8 cellular contexts compared by ENCODE assay signal in the genomic region with DNA sequence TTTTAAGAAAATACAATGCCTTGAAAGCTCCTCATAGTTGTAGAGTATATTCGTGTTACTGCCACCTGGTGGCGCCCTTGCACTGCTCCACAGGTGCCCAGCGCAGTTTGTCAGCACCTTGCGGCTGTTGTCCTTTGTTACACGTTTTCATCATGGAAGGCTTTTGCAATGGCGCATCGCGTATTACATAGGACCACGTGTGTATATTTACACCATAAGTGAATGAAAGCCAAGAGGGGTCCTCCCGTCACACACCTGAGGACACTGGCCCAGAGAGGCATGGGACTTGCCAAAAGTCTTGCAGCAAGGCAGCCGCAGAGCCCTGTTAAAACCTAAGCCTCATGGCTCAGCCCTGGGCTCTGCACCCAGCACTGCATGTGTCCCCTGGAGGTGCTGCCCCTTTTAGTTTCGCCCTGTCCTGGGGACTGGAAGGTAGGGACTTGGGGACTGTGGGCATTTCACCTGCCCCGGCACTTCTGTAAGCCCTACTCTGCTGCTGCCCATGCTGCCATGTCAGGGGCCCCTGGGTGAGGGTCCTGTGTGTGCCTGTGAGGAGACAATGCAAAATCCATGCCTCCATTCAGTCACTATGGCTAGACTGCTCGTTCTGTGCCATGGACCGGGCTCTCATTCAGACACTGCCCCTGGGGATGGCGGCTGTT.
DNase-seq lines count a peak whose midpoint lies in the region; ATAC-seq and TF ChIP-seq lines count a peak whose summit lies in the region.

No MANE protein-coding gene starts in this region.

- H3K36me3 Mint-ChIP-seq in memory B cell = peaks cover 28% of the 10 kb centered on the region

- ATAC-seq in memory B cell (ENCODE audit: low read depth) (peak; percentile 87), GM18909 (IDR thresholded peaks at IDR 0.05; ENCODE audit: poor library complexity, unreplicated experiment) (no peak)

- no peak overlapping the region for H3K4me3 Mint-ChIP-seq in memory B cell

- no peaks in the 10 kb centered on the region for H3K9me3 ChIP-seq in HEK293 (ENCODE audit: control insufficient read depth, insufficient read depth, low read depth, low read length)

- H3K4me3 ChIP-seq in HEK293 (ENCODE audit: low read depth, low read length) = no peak overlapping the region

- no peaks in the 10 kb centered on the region for H3K4me1 ChIP-seq in HEK293 (ENCODE audit: control insufficient read depth, insufficient read depth, low read length)

- no peaks in the 10 kb centered on the region for H3K9me3 Mint-ChIP-seq in memory B cell

- peaks cover 11 to 89% of the 10 kb centered on the region in 2 experiments; a peak in 2 of 3 replicates for H3K36me3 ChIP-seq in HEK293 (ENCODE audit: control insufficient read depth in 2 of 2, insufficient read depth in 1 of 2, low read length in 2 of 2)

- CTCF ChIA-PET in HEK293 (lab: Yijun Ruan, JAX) = interaction anchor here (0.6 to 1.6 kb wide), 15 partner anchors 9 to 1165 kb away, joined by 3 to 6 read pairs (median 4); no protein-coding TSS in a partner anchor

- H3K27ac Mint-ChIP-seq in memory B cell = no peak overlapping the region

- POLR2A ChIA-PET in HEK293 (lab: Yijun Ruan, JAX) = interaction anchor here (0.5 kb wide), 2 partner anchors 16 to 1509 kb away, joined by 3 read pairs; no protein-coding TSS in a partner anchor

- H3K4me1 Mint-ChIP-seq in memory B cell = peaks cover 2% of the 10 kb centered on the region

- peak; percentile 44 to 64 for DNase-seq in AML-193 (lab: John Stamatoyannopoulos, UW)
- DNase-seq in NCI-H526 treated with DMSO at 0.1 percent for 48 hours (lab: John Stamatoyannopoulos, UW) = peak; percentile 38
- peak; percentile 67 to 69 for DNase-seq in activated CD4-positive, alpha-beta T cell treated with anti-CD3 and anti-CD28 coated beads, Interleukin-2, amount 50 U/mL, for 48 hours
- peak; percentile 76 for DNase-seq in ecto neural progenitor cell (ENCODE audit: low spot score)
- DNase-seq in memory B cell (ENCODE audit: low spot score in 2 of 2) = peak; percentile 53 to 54
- peak; percentile 34 to 44 for DNase-seq in stimulated activated CD8-positive, alpha-beta memory T cell treated with anti-CD3 and anti-CD28 coated beads, Interleukin-2, amount 100 ng/mL, for 1 hour (ENCODE audit: low read depth in 2 of 2)

- H3K27me3 Mint-ChIP-seq in memory B cell = no peaks in the 10 kb centered on the region

- TF ChIP-seq CTCF in HEK293 (tag by site-specific recombination; IDR thresholded peaks at IDR 0.05) = peak; percentile 91

- no peak overlapping the region for H3K27ac ChIP-seq in HEK293 (ENCODE audit: extremely low read depth, low read depth, low read length)

TF ChIP-seq in HEK293, 187 proteins besides CTCF, POLR2A, EP300 and RAD21 (continues in another document):
- no peak for TF ChIP-seq ZNF585B (tag by site-specific recombination; IDR thresholded peaks at IDR 0.05)
- TF ChIP-seq ZNF791 (tag by site-specific recombination; IDR thresholded peaks at IDR 0.05) = no peak
- TF ChIP-seq REST (tag by site-specific recombination; IDR thresholded peaks at IDR 0.05) = no peak
- TF ChIP-seq ZNF843 (tag by site-specific recombination; IDR thresholded peaks at IDR 0.05) = no peak
- TF ChIP-seq ZFP69B (tag by site-specific recombination; IDR thresholded peaks at IDR 0.05) = no peak
- no peak for TF ChIP-seq ZNF621 (tag by site-specific recombination; IDR thresholded peaks at IDR 0.05)
- no peak for TF ChIP-seq ZNF292 (tag by site-specific recombination; IDR thresholded peaks at IDR 0.05; ENCODE audit: borderline replicate concordance, low read depth)
- TF ChIP-seq ZFHX2 (tag by site-specific recombination; conservative IDR thresholded peaks at IDR 0.05) = no peak
- TF ChIP-seq SCRT2 (tag by site-specific recombination; IDR thresholded peaks at IDR 0.05) = peak; percentile 98
- TF ChIP-seq ZNF747 (tag by site-specific recombination; IDR thresholded peaks at IDR 0.05) = no peak
- TF ChIP-seq ZNF341 (tag by site-specific recombination; IDR thresholded peaks at IDR 0.05; ENCODE audit: low read depth) = no peak
- peak; percentile 64; the same call in 1 of the 2 replicates for TF ChIP-seq ZNF660 (tag by site-specific recombination; IDR thresholded peaks at IDR 0.05)
- no peak for TF ChIP-seq BCL11B (tag by site-specific recombination; IDR thresholded peaks at IDR 0.05; ENCODE audit: low read depth)
- no peak for TF ChIP-seq ZNF19 (tag by site-specific recombination; IDR thresholded peaks at IDR 0.05; ENCODE audit: low read depth)
- TF ChIP-seq ZNF416 (tag by site-specific recombination; IDR thresholded peaks at IDR 0.05) = no peak
- TF ChIP-seq ZNF555 (tag by site-specific recombination; conservative IDR thresholded peaks at IDR 0.05) = no peak
- no peak for TF ChIP-seq HOXC10 (CRISPR knock-in tag; IDR thresholded peaks at IDR 0.05)
- peak; percentile 96 for TF ChIP-seq ZNF654 (tag by site-specific recombination; IDR thresholded peaks at IDR 0.05; ENCODE audit: low read depth)
- no peak for TF ChIP-seq ZNF768 (tag by site-specific recombination; IDR thresholded peaks at IDR 0.05)
- peak; percentile 41; the same call in 1 of the 2 replicates for TF ChIP-seq ZNF2 (tag by site-specific recombination; IDR thresholded peaks at IDR 0.05)
- no peak for TF ChIP-seq ZBTB7A (tag by site-specific recombination; IDR thresholded peaks at IDR 0.05; ENCODE audit: low read depth)
- TF ChIP-seq ZNF146 (tag by site-specific recombination; IDR thresholded peaks at IDR 0.05) = no peak
- TF ChIP-seq, protein P1, sequence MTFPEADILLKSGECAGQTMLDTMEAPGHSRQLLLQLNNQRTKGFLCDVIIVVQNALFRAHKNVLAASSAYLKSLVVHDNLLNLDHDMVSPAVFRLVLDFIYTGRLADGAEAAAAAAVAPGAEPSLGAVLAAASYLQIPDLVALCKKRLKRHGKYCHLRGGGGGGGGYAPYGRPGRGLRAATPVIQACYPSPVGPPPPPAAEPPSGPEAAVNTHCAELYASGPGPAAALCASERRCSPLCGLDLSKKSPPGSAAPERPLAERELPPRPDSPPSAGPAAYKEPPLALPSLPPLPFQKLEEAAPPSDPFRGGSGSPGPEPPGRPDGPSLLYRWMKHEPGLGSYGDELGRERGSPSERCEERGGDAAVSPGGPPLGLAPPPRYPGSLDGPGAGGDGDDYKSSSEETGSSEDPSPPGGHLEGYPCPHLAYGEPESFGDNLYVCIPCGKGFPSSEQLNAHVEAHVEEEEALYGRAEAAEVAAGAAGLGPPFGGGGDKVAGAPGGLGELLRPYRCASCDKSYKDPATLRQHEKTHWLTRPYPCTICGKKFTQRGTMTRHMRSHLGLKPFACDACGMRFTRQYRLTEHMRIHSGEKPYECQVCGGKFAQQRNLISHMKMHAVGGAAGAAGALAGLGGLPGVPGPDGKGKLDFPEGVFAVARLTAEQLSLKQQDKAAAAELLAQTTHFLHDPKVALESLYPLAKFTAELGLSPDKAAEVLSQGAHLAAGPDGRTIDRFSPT (tag by site-specific recombination; IDR thresholded peaks at IDR 0.05) = no peak
- peak; percentile 60 for TF ChIP-seq YY2 (tag by site-specific recombination; IDR thresholded peaks at IDR 0.05)
- TF ChIP-seq SCRT1 (tag by site-specific recombination; IDR thresholded peaks at IDR 0.05; ENCODE audit: borderline replicate concordance) = peak; percentile 98
- TF ChIP-seq ZNF140 (tag by site-specific recombination; IDR thresholded peaks at IDR 0.05) = no peak
